8 cellular contexts compared by ENCODE assay signal in the genomic region with DNA sequence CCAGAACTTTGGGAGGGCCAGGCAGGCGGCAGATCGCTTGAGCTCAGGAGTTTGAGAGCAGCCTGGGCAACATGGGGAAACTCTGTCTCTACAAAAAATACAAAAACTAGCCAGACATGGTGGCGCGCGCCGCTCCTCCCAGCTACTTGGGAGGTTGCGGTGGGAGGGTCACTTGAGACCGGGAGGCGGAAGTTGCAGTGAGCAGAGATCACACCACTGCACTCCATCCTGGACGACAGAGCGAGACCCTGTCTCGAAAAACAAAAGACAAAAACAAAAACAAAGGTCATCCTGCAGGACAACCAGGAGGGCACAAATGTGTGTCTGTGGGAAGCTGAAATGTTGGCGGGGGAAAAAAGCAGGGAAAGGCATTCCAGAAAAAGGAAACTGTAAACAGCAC.
DNase-seq lines count a peak whose midpoint lies in the region; ATAC-seq and TF ChIP-seq lines count a peak whose summit lies in the region.

No MANE protein-coding gene starts in this region.

- TF ChIP-seq EP300 in esophagus muscularis mucosa (IDR thresholded peaks at IDR 0.05), result no peak

- H2AFZ ChIP-seq in neural progenitor cell (replicated peaks), result peak overlapping the region; percentile 90

- no peaks in the 10 kb centered on the region for H4K20me1 ChIP-seq in neural progenitor cell (ENCODE audit: low read depth)

- peaks cover 16% of the 10 kb centered on the region for H3K4me1 ChIP-seq in CD4-positive, CD25-positive, alpha-beta regulatory T cell (ENCODE audit: control insufficient read depth, insufficient read depth, low read length, poor library complexity, severe bottlenecking)
- H3K4me1 ChIP-seq in esophagus muscularis mucosa, result peaks cover 31 to 45% (median 42%) of the 10 kb centered on the region in 4 donors
- H3K4me1 ChIP-seq in neural progenitor cell, result peaks cover 25% of the 10 kb centered on the region

- no peak for TF ChIP-seq POLR2A in esophagus muscularis mucosa (IDR thresholded peaks at IDR 0.05; ENCODE audit: low read depth)

- peak overlapping the region in 2 of 4 donors; percentile 33 to 64 for H3K4me3 Mint-ChIP-seq in CD4-positive, CD25-positive, alpha-beta regulatory T cell
- peak overlapping the region; percentile 97 for H3K4me3 Mint-ChIP-seq in neural progenitor cell

- intact Hi-C loops in esophagus muscularis mucosa (cut with DNase I), result no loop called here

- TF ChIP-seq CTCF in esophagus muscularis mucosa (IDR thresholded peaks at IDR 0.05), result no peak
- no peak for TF ChIP-seq CTCF in neural progenitor cell (IDR thresholded peaks at IDR 0.05)

- peaks cover 0 to 1% (median 0%) of the 10 kb centered on the region in 7 donors for H3K9me3 Mint-ChIP-seq in CD4-positive, CD25-positive, alpha-beta regulatory T cell
- no peaks in the 10 kb centered on the region for H3K9me3 Mint-ChIP-seq in neural progenitor cell

- H3K9me3 ChIP-seq in CD4-positive, CD25-positive, alpha-beta regulatory T cell (ENCODE audit: control insufficient read depth in 2 of 2, low read length in 2 of 2), result no peaks in the 10 kb centered on the region
- H3K9me3 ChIP-seq in esophagus muscularis mucosa (no peaks in the 10 kb centered on the region), neural progenitor cell (ENCODE audit: low read depth) (no peaks in the 10 kb centered on the region)

- ATAC-seq in CD4-positive, CD25-positive, alpha-beta regulatory T cell (ENCODE audit: low read depth in 2 of 2), result no peak
- ATAC-seq in GM19023 (IDR thresholded peaks at IDR 0.05; ENCODE audit: unreplicated experiment), result no peak

- H3K27me3 ChIP-seq in CD4-positive, CD25-positive, alpha-beta regulatory T cell (ENCODE audit: control insufficient read depth, insufficient read depth, low read length), result no peaks in the 10 kb centered on the region
- H3K27me3 ChIP-seq in esophagus muscularis mucosa, result peaks cover 0 to 6% (median 0%) of the 10 kb centered on the region in 4 donors
- no peaks in the 10 kb centered on the region for H3K27me3 ChIP-seq in neural progenitor cell

- peak overlapping the region; percentile 95 for H3K4me2 ChIP-seq in neural progenitor cell

- DNase-seq in CD4-positive, CD25-positive, alpha-beta regulatory T cell, result no peak
- DNase-seq in SK-MEL-5 (ENCODE audit: low read depth, low spot score) (peak; percentile 2), esophagus muscularis mucosa (ENCODE audit: extremely low spot score) (no peak), neural progenitor cell (ENCODE audit: low spot score) (peak; percentile 28), NCI-H1436 (lab: John Stamatoyannopoulos, UW) (no peak), activated gamma-delta T cell (lab: John Stamatoyannopoulos, UW) (no peak)
- no peak for DNase-seq in stimulated activated naive CD4-positive, alpha-beta T cell treated with Interleukin-2 at 50 U/mL for 16 hours (lab: John Stamatoyannopoulos, UW)

- peaks cover 34% of the 10 kb centered on the region for H3K79me2 ChIP-seq in neural progenitor cell (ENCODE audit: low read depth)

- H3K36me3 Mint-ChIP-seq in CD4-positive, CD25-positive, alpha-beta regulatory T cell, result no peaks in the 10 kb centered on the region
- H3K36me3 Mint-ChIP-seq in neural progenitor cell, result peaks cover 1% of the 10 kb centered on the region

- H3K9ac ChIP-seq in neural progenitor cell, result no peak overlapping the region

- peak overlapping the region; percentile 99 for H3K27ac ChIP-seq in CD4-positive, CD25-positive, alpha-beta regulatory T cell (ENCODE audit: insufficient read depth, low read length, poor library complexity, severe bottlenecking)
- H3K27ac ChIP-seq in esophagus muscularis mucosa (replicated peaks in 1 of 4), result peak overlapping the region; percentile 96 to 100 (median 100)
- peak overlapping the region; percentile 99 for H3K27ac ChIP-seq in neural progenitor cell

- peaks cover 21 to 27% (median 23%) of the 10 kb centered on the region in 4 donors for H3K4me1 Mint-ChIP-seq in CD4-positive, CD25-positive, alpha-beta regulatory T cell
- H3K4me1 Mint-ChIP-seq in neural progenitor cell, result peaks cover 33% of the 10 kb centered on the region

- peaks cover 14% of the 10 kb centered on the region for H3K27me3 Mint-ChIP-seq in CD4-positive, CD25-positive, alpha-beta regulatory T cell
- peaks cover 2% of the 10 kb centered on the region for H3K27me3 Mint-ChIP-seq in neural progenitor cell (ENCODE audit: insufficient read depth, low read depth)

- peak overlapping the region; percentile 77 for H3K4me3 ChIP-seq in CD4-positive, CD25-positive, alpha-beta regulatory T cell (ENCODE audit: low read depth, low read length)
- H3K4me3 ChIP-seq in esophagus muscularis mucosa (peak overlapping the region in 2 of 4 donors; percentile 82 to 88), neural progenitor cell (peak overlapping the region; percentile 69)

- H3K36me3 ChIP-seq in CD4-positive, CD25-positive, alpha-beta regulatory T cell (ENCODE audit: control insufficient read depth, insufficient read depth, low read length), result no peaks in the 10 kb centered on the region
- H3K36me3 ChIP-seq in esophagus muscularis mucosa (no peaks in the 10 kb centered on the region), neural progenitor cell (no peaks in the 10 kb centered on the region)

- peaks cover 43% of the 10 kb centered on the region for H3F3A ChIP-seq in neural progenitor cell (ENCODE audit: low read depth)

- 73% methylated on average over 13 of the region's 13 CpGs for WGBS in esophagus muscularis mucosa

- H3K27ac Mint-ChIP-seq in CD4-positive, CD25-positive, alpha-beta regulatory T cell, result peak overlapping the region; percentile 70 to 99 (median 91)
- peak overlapping the region; percentile 96 for H3K27ac Mint-ChIP-seq in neural progenitor cell

- in situ Hi-C loops in SK-MEL-5 (cut with HindIII; ENCODE audit: low pct_unique_long_range_greater_than_20kb, low sequenced_read_pairs), result no loop called here

Comparison
In these comparisons a context has a peak if more than half of its experiments do, and no peak if none do; other contexts are left out.
1. DNase-seq: peak in SK-MEL-5 (single experiment) and neural progenitor cell (single experiment); none in CD4-positive, CD25-positive, alpha-beta regulatory T cell (0 of 3), esophagus muscularis mucosa (single experiment), NCI-H1436 (single experiment), stimulated activated naive CD4-positive, alpha-beta T cell treated with Interleukin-2 at 50 U/mL for 16 hours (single experiment) and activated gamma-delta T cell (single experiment).
2. Peak in every context shown above with its lines, with median percentiles within 50 percentile points of each other: H3K27ac ChIP-seq.